2 cellular contexts compared by ENCODE assay signal in the genomic region with DNA sequence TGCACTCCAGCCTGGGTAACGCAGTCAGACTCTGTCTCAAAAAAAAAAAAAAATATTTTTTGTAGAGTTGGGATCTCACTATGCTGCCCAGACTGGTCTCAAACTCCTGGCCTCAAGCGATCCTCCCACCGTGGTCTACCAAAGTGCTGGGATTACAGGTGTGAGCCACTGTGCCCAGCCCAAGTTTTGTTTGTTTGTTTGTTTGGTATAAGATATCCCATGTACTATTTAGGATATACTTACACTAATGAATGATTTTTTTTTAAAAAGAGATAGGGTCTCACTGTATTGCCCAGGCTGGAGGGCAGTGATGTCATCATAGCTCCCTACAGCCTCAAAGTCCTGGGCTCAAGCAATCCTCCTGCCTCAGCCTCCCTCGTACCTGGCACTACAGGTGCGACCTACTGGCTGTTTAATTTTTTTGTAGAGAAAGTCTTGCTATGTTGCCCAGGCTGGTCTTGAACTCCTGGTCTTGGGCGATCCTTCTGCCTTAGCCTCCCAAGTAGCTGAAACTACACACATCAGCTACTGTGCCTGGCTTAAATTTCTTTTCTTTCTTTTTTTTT.
A peak's percentile ranks its signal among the peaks of the same experiment; 100 is the strongest.
TF ChIP-seq lines count a peak whose summit lies in the region.

No MANE protein-coding gene starts in this region.

TF ChIP-seq in HEK293, 187 proteins besides CTCF, POLR2A, EP300 and RAD21:
- TF ChIP-seq ZNF121 (tag by site-specific recombination; IDR thresholded peaks at IDR 0.05) (peak; percentile 88), ZNF629 (tag by site-specific recombination; IDR thresholded peaks at IDR 0.05) (no peak)
TF ChIP-seq in HEK293: peak in this region for 1.

TF ChIP-seq in K562, 482 proteins besides CTCF, POLR2A, EP300 and RAD21:
- TF ChIP-seq ZNF121 (CRISPR knock-in tag; conservative IDR thresholded peaks at IDR 0.05) = peak; percentile 97
- no peak for TF ChIP-seq ESRRB (CRISPR knock-in tag; IDR thresholded peaks at IDR 0.05; ENCODE audit: borderline replicate concordance)
- TF ChIP-seq RBM25 (IDR thresholded peaks at IDR 0.05; ENCODE audit: low read depth, low read length, severe bottlenecking) = peak; percentile 55
